In the genomic region with DNA sequence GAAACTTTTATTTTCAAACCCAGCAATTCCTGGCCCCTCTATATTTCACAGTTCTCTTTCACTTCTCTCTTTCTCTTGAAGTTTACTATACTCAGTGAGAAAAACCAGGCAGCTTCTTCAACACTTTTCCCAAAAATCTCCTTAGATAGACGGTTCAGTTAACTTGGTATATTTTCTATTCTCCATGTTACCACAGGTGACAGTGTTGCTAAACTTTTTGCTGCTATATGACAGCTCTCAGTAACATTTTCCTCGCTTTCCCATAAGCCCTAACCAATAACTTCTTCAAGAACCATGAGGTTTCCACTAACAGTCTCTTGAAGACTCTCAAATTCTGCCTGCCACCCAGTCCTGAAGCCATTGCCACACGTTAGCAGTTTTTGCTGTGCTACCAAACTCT, we compare ENCODE assay signal across 1 cellular context.
TF ChIP-seq lines count a peak whose summit lies in the region.

No MANE protein-coding gene starts in this region.

TF ChIP-seq in HepG2, 621 proteins besides CTCF, POLR2A, EP300 and RAD21 (continued from another document):
- TF ChIP-seq, protein P1, sequence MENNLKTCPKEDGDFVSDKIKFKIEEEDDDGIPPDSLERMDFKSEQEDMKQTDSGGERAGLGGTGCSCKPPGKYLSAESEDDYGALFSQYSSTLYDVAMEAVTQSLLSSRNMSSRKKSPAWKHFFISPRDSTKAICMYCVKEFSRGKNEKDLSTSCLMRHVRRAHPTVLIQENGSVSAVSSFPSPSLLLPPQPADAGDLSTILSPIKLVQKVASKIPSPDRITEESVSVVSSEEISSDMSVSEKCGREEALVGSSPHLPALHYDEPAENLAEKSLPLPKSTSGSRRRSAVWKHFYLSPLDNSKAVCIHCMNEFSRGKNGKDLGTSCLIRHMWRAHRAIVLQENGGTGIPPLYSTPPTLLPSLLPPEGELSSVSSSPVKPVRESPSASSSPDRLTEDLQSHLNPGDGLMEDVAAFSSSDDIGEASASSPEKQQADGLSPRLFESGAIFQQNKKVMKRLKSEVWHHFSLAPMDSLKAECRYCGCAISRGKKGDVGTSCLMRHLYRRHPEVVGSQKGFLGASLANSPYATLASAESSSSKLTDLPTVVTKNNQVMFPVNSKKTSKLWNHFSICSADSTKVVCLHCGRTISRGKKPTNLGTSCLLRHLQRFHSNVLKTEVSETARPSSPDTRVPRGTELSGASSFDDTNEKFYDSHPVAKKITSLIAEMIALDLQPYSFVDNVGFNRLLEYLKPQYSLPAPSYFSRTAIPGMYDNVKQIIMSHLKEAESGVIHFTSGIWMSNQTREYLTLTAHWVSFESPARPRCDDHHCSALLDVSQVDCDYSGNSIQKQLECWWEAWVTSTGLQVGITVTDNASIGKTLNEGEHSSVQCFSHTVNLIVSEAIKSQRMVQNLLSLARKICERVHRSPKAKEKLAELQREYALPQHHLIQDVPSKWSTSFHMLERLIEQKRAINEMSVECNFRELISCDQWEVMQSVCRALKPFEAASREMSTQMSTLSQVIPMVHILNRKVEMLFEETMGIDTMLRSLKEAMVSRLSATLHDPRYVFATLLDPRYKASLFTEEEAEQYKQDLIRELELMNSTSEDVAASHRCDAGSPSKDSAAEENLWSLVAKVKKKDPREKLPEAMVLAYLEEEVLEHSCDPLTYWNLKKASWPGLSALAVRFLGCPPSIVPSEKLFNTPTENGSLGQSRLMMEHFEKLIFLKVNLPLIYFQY (CRISPR knock-in tag; IDR thresholded peaks at IDR 0.05; ENCODE audit: borderline replicate concordance), result no peak
- TF ChIP-seq MEIS2 (CRISPR knock-in tag; IDR thresholded peaks at IDR 0.05) (no peak), ZNF773 (CRISPR knock-in tag; IDR thresholded peaks at IDR 0.05; ENCODE audit: borderline replicate concordance) (no peak), POGK (CRISPR knock-in tag; conservative IDR thresholded peaks at IDR 0.05) (no peak), POLR2G (IDR thresholded peaks at IDR 0.05; ENCODE audit: low read depth, low read length) (no peak), TBX2 (CRISPR knock-in tag; IDR thresholded peaks at IDR 0.05; ENCODE audit: borderline replicate concordance) (no peak), ZNF367 (CRISPR knock-in tag; IDR thresholded peaks at IDR 0.05; ENCODE audit: borderline replicate concordance) (no peak), XRCC5 (optimal IDR thresholded peaks at IDR 0.05; ENCODE audit: low read length) (no peak), ASH2L (IDR thresholded peaks at IDR 0.05; ENCODE audit: insufficient read length, low read depth, low read length) (no peak), ARID4A (CRISPR knock-in tag; IDR thresholded peaks at IDR 0.05; ENCODE audit: borderline replicate concordance) (no peak), ZNF326 (CRISPR knock-in tag; IDR thresholded peaks at IDR 0.05; ENCODE audit: borderline replicate concordance) (no peak)
- TF ChIP-seq, protein P2, sequence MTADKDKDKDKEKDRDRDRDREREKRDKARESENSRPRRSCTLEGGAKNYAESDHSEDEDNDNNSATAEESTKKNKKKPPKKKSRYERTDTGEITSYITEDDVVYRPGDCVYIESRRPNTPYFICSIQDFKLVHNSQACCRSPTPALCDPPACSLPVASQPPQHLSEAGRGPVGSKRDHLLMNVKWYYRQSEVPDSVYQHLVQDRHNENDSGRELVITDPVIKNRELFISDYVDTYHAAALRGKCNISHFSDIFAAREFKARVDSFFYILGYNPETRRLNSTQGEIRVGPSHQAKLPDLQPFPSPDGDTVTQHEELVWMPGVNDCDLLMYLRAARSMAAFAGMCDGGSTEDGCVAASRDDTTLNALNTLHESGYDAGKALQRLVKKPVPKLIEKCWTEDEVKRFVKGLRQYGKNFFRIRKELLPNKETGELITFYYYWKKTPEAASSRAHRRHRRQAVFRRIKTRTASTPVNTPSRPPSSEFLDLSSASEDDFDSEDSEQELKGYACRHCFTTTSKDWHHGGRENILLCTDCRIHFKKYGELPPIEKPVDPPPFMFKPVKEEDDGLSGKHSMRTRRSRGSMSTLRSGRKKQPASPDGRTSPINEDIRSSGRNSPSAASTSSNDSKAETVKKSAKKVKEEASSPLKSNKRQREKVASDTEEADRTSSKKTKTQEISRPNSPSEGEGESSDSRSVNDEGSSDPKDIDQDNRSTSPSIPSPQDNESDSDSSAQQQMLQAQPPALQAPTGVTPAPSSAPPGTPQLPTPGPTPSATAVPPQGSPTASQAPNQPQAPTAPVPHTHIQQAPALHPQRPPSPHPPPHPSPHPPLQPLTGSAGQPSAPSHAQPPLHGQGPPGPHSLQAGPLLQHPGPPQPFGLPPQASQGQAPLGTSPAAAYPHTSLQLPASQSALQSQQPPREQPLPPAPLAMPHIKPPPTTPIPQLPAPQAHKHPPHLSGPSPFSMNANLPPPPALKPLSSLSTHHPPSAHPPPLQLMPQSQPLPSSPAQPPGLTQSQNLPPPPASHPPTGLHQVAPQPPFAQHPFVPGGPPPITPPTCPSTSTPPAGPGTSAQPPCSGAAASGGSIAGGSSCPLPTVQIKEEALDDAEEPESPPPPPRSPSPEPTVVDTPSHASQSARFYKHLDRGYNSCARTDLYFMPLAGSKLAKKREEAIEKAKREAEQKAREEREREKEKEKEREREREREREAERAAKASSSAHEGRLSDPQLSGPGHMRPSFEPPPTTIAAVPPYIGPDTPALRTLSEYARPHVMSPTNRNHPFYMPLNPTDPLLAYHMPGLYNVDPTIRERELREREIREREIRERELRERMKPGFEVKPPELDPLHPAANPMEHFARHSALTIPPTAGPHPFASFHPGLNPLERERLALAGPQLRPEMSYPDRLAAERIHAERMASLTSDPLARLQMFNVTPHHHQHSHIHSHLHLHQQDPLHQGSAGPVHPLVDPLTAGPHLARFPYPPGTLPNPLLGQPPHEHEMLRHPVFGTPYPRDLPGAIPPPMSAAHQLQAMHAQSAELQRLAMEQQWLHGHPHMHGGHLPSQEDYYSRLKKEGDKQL (CRISPR knock-in tag; IDR thresholded peaks at IDR 0.05; ENCODE audit: low read depth), result no peak
- TF ChIP-seq, protein P3, sequence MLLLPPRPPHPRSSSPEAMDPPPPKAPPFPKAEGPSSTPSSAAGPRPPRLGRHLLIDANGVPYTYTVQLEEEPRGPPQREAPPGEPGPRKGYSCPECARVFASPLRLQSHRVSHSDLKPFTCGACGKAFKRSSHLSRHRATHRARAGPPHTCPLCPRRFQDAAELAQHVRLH (CRISPR knock-in tag; IDR thresholded peaks at IDR 0.05; ENCODE audit: borderline replicate concordance, low read depth), result no peak
- TF ChIP-seq, protein P4, sequence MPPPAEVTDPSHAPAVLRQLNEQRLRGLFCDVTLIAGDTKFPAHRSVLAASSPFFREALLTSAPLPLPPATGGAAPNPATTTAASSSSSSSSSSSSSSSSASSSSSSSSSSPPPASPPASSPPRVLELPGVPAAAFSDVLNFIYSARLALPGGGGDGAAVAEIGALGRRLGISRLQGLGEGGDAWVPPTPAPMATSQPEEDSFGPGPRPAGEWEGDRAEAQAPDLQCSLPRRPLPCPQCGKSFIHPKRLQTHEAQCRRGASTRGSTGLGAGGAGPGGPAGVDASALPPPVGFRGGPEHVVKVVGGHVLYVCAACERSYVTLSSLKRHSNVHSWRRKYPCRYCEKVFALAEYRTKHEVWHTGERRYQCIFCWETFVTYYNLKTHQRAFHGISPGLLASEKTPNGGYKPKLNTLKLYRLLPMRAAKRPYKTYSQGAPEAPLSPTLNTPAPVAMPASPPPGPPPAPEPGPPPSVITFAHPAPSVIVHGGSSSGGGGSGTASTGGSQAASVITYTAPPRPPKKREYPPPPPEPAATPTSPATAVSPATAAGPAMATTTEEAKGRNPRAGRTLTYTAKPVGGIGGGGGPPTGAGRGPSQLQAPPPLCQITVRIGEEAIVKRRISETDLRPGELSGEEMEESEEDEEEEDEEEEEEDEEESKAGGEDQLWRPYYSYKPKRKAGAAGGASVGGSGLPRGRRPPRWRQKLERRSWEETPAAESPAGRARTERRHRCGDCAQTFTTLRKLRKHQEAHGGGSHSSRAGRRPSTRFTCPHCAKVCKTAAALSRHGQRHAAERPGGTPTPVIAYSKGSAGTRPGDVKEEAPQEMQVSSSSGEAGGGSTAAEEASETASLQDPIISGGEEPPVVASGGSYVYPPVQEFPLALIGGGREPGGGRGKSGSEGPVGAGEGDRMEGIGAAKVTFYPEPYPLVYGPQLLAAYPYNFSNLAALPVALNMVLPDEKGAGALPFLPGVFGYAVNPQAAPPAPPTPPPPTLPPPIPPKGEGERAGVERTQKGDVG (CRISPR knock-in tag; IDR thresholded peaks at IDR 0.05; ENCODE audit: borderline replicate concordance), result no peak
TF ChIP-seq in HepG2: peak in this region for 0.
